Comparison of ENCODE assay signal across 33 cellular contexts in genomic region chr15:44654858-44655257, GRCh38. TPM values are rescaled to one million over a fixed set of nuclear protein-coding genes. Genes with fewer than 3 reads are reported as not detected.
DNase-seq lines count a peak whose midpoint lies in the region; ATAC-seq, FAIRE-seq and TF ChIP-seq lines count a peak whose summit lies in the region.
"Had no signal": no experiment of that assay in that cellular context is flagged by ENCODE, and none has a peak within 500 bp of the region (broad histone marks: within the 10 kb centered on the region; RNA-seq: fewer than 3 reads in every experiment).

No MANE protein-coding gene starts in this region.

- BruUV-seq in HepG2 (replicated peaks; lab: Mats Ljungman, UMichigan) (no TSS peak), IMR-90 (replicated peaks; lab: Mats Ljungman, UMichigan) (no TSS peak)

- H3K4me1 Mint-ChIP-seq in CD8-positive, alpha-beta T cell (ENCODE audit: low read depth) = peaks cover 42% of the 10 kb centered on the region
- H3K4me1 Mint-ChIP-seq: endodermal cell, neural crest cell had no signal

- H4K5ac ChIP-seq in IMR-90 (ENCODE audit: low read depth, low read length) = no peak overlapping the region

- H3K27me3 ChIP-seq in HepG2 (ENCODE audit: control insufficient read depth in 1 of 2, insufficient read depth in 2 of 2, low read length in 2 of 2) (no peaks in the 10 kb centered on the region), right lobe of liver (no peaks in the 10 kb centered on the region), IMR-90 (ENCODE audit: control insufficient read depth, insufficient read depth, low read length) (no peaks in the 10 kb centered on the region)
- H3K27me3 ChIP-seq in CD8-positive, alpha-beta T cell (ENCODE audit: insufficient read depth, low read length) = no peaks in the 10 kb centered on the region
- H3K27me3 ChIP-seq: body of pancreas, upper lobe of left lung had no signal

- no peak overlapping the region for H2BK120ac ChIP-seq in IMR-90 (ENCODE audit: low read depth, low read length)

- no peak overlapping the region for H3K4me3 Mint-ChIP-seq in CD8-positive, alpha-beta T cell
- H3K4me3 Mint-ChIP-seq: activated CD4-positive, alpha-beta memory T cell treated with anti-CD3 and anti-CD28 coated beads for 36 hours; activated T-cell treated with anti-CD3 and anti-CD28 coated beads, Interleukin-2, amount 50 U/mL, for 72 hours; central memory CD8-positive, alpha-beta T cell; endodermal cell; neural crest cell had no signal

- no peaks in the 10 kb centered on the region for H3K79me2 ChIP-seq in HepG2 (ENCODE audit: insufficient read depth, low read length)
- H3K79me2 ChIP-seq: parathyroid adenoma had no signal

- no peaks in the 10 kb centered on the region; the same call in 1 of the 2 replicates for H3K9me1 ChIP-seq in IMR-90 (ENCODE audit: insufficient read depth, low read length)

- no peak overlapping the region for H2AK5ac ChIP-seq in IMR-90 (ENCODE audit: low read depth, low read length)

- dilution Hi-C loops in IMR-90 (cut with HindIII; ENCODE audit: low sequenced_read_pairs, unreplicated experiment) = no loop called here

- WGBS in HepG2 (ENCODE audit: low lambda C conversion rate) = 95% methylated on average over 6 of the region's 6 CpGs
- 90% methylated on average over 5 of the region's 6 CpGs for WGBS in right lobe of liver (ENCODE audit: insufficient coverage, low coverage, low lambda C conversion rate, missing lambda C conversion rate)
- WGBS in IMR-90 (ENCODE audit: extremely low coverage in 2 of 2, insufficient read length in 1 of 2), 2 experiments = no CpG with 5 or more reads among the region's 6 CpGs

- H3K79me1 ChIP-seq in IMR-90 (ENCODE audit: low read depth in 1 of 2, low read length in 2 of 2) = peaks cover 3 to 16% of the 10 kb centered on the region in 2 experiments; a peak in 3 of 4 replicates

- no peak overlapping the region for H3K27ac Mint-ChIP-seq in CD8-positive, alpha-beta T cell
- H3K27ac Mint-ChIP-seq: activated CD4-positive, alpha-beta memory T cell treated with anti-CD3 and anti-CD28 coated beads for 36 hours; activated T-cell treated with anti-CD3 and anti-CD28 coated beads, Interleukin-2, amount 50 U/mL, for 72 hours; endodermal cell had no signal

- no peak overlapping the region for H4K8ac ChIP-seq in IMR-90 (ENCODE audit: low read depth in 2 of 2, low read length in 2 of 2)

- no peaks in the 10 kb centered on the region for H3K27me3 Mint-ChIP-seq in CD8-positive, alpha-beta T cell (ENCODE audit: low read depth)
- H3K27me3 Mint-ChIP-seq: activated CD4-positive, alpha-beta memory T cell treated with anti-CD3 and anti-CD28 coated beads for 36 hours; central memory CD8-positive, alpha-beta T cell had no signal

- H3K27ac ChIP-seq in HepG2 (ENCODE audit: extremely low read length, insufficient read depth, low read length) = no peak overlapping the region
- no peak overlapping the region for H3K27ac ChIP-seq in right lobe of liver
- H3K27ac ChIP-seq in IMR-90 (ENCODE audit: insufficient read depth, low read length) = no peak overlapping the region
- H3K27ac ChIP-seq in CD8-positive, alpha-beta T cell (ENCODE audit: low read depth, low read length) = no peak overlapping the region
- H3K27ac ChIP-seq: body of pancreas, left ventricle myocardium inferior, parathyroid adenoma, upper lobe of left lung had no signal

- no peaks in the 10 kb centered on the region for H3K9me3 Mint-ChIP-seq in CD8-positive, alpha-beta T cell
- H3K9me3 Mint-ChIP-seq: activated CD4-positive, alpha-beta memory T cell treated with anti-CD3 and anti-CD28 coated beads for 36 hours; activated T-cell treated with anti-CD3 and anti-CD28 coated beads, Interleukin-2, amount 50 U/mL, for 72 hours; central memory CD8-positive, alpha-beta T cell; endodermal cell; neural crest cell had no signal

- H2BK20ac ChIP-seq in IMR-90 (ENCODE audit: low read depth, low read length) = no peak overlapping the region

- no peak overlapping the region for H2BK15ac ChIP-seq in IMR-90 (ENCODE audit: low read depth, low read length)

- H3K9ac ChIP-seq in HepG2 (ENCODE audit: insufficient read depth, low read depth, low read length) = no peak overlapping the region
- no peak overlapping the region for H3K9ac ChIP-seq in IMR-90 (ENCODE audit: low read depth, low read length)
- H3K9ac ChIP-seq: parathyroid adenoma had no signal

- H3K4me3 ChIP-seq in HepG2 (replicated peaks in 1 of 3; ENCODE audit: insufficient read depth in 1 of 3, low read depth in 2 of 3, low read length in 3 of 3) = no peak overlapping the region
- no peak overlapping the region for H3K4me3 ChIP-seq in right lobe of liver
- no peak overlapping the region for H3K4me3 ChIP-seq in IMR-90 (ENCODE audit: insufficient read depth, low read depth, low read length)
- no peak overlapping the region for H3K4me3 ChIP-seq in fibroblast of mammary gland (ENCODE audit: control insufficient read depth, low read depth, low read length)
- no peak overlapping the region for H3K4me3 ChIP-seq in CD8-positive, alpha-beta T cell (ENCODE audit: low read depth, low read length)
- H3K4me3 ChIP-seq: body of pancreas, left ventricle myocardium inferior, smooth muscle cell, upper lobe of left lung had no signal

- intact Hi-C loops in HepG2 (cut with micrococcal nuclease; ENCODE audit: unreplicated experiment) (no loop called here), right lobe of liver (cut with DNase I) (no loop called here), IMR-90 (cut with micrococcal nuclease) (no loop called here)
- intact Hi-C loops in CD8-positive, alpha-beta T cell (cut with DNase I, micrococcal nuclease) = loop anchor here in 1 of 2 experiments (5.0 kb wide), 1 partner anchor 58 kb away; no protein-coding TSS in a partner anchor

- H3K36me3 Mint-ChIP-seq in CD8-positive, alpha-beta T cell = peaks cover 77% of the 10 kb centered on the region

- H3K18ac ChIP-seq in IMR-90 (ENCODE audit: low read depth, low read length) = no peak overlapping the region

- no peak overlapping the region for H2BK5ac ChIP-seq in IMR-90 (ENCODE audit: low read depth, low read length, poor library complexity, severe bottlenecking)

- in situ Hi-C loops in HepG2 (cut with HindIII; ENCODE audit: extremely low pct_ligation_motif_present, low pct_unique_long_range_greater_than_20kb) (no loop called here), IMR-90 (cut with MboI; ENCODE audit: low sequenced_read_pairs) (no loop called here)

- TF ChIP-seq POLR2A in HepG2 (IDR thresholded peaks at IDR 0.05; ENCODE audit: insufficient read depth in 1 of 2, low read depth in 2 of 2, low read length in 2 of 2) (no peak), right lobe of liver (IDR thresholded peaks at IDR 0.05) (no peak), IMR-90 (IDR thresholded peaks at IDR 0.05; ENCODE audit: low read depth, low read length) (no peak)

- CTCF ChIA-PET in HepG2 (lab: Yijun Ruan, JAX; ENCODE audit: low intra/inter-chr PET ratio, low total read pairs) = no interaction called here
- CTCF ChIA-PET in IMR-90 (lab: Yijun Ruan, JAX) = no interaction called here
- CTCF ChIA-PET in CD8-positive, alpha-beta T cell (lab: Charles Lee) = interaction anchor here (0.6 to 1.4 kb wide), 2 partner anchors 21 to 124 kb away, joined by 3 read pairs; no protein-coding TSS in a partner anchor

- H3K4me2 ChIP-seq in HepG2 (ENCODE audit: low read depth, low read length) (no peak overlapping the region), IMR-90 (ENCODE audit: low read depth, low read length) (no peak overlapping the region)
- H3K4me2 ChIP-seq: smooth muscle cell had no signal

- H4K20me1 ChIP-seq in HepG2 (ENCODE audit: insufficient read depth, low read length) (no peaks in the 10 kb centered on the region), IMR-90 (ENCODE audit: insufficient read depth, low read length) (no peaks in the 10 kb centered on the region)

- POLR2A ChIA-PET in HepG2 (lab: Yijun Ruan, JAX) = interaction anchor here (1.4 kb wide), 1 partner anchor 8 kb away, joined by 5 read pairs; the partner anchor contains the start of gene SPG11
- POLR2A ChIA-PET in IMR-90 (lab: Charles Lee; ENCODE audit: unreplicated experiment) = no interaction called here
- POLR2A ChIA-PET in CD8-positive, alpha-beta T cell (lab: Charles Lee) = interaction anchor here (0.9 to 1.1 kb wide), 2 partner anchors 8 to 56 kb away, joined by 3 read pairs; partner anchors contain the start of gene SPG11

- H2AFZ ChIP-seq in HepG2 (ENCODE audit: low read length) (no peak overlapping the region), IMR-90 (replicated peaks; ENCODE audit: low read length, poor library complexity) (no peak overlapping the region)
- H2AFZ ChIP-seq: parathyroid adenoma had no signal

- TF ChIP-seq CTCF in HepG2 (CRISPR knock-in tag; IDR thresholded peaks at IDR 0.05) (no peak), right lobe of liver (IDR thresholded peaks at IDR 0.05) (no peak), IMR-90 (conservative IDR thresholded peaks at IDR 0.05; ENCODE audit: low read depth, low read length) (no peak), fibroblast of mammary gland (conservative IDR thresholded peaks at IDR 0.05; ENCODE audit: control insufficient read depth, insufficient read depth, low read depth, low read length) (no peak)
- TF ChIP-seq CTCF in CD8-positive, alpha-beta T cell (IDR thresholded peaks at IDR 0.05) = no peak

- TF ChIP-seq EP300 in HepG2 (IDR thresholded peaks at IDR 0.05; ENCODE audit: low read depth in 2 of 2, low read length in 2 of 2) (no peak), HepG2 (CRISPR knock-in tag; IDR thresholded peaks at IDR 0.05; ENCODE audit: borderline replicate concordance) (no peak)

- no peaks in the 10 kb centered on the region for H3K9me3 ChIP-seq in HepG2 (ENCODE audit: low read length)
- H3K9me3 ChIP-seq in right lobe of liver = no peaks in the 10 kb centered on the region
- H3K9me3 ChIP-seq in IMR-90 (ENCODE audit: control insufficient read depth, insufficient read depth, low read length) = no peaks in the 10 kb centered on the region
- H3K9me3 ChIP-seq in CD8-positive, alpha-beta T cell (ENCODE audit: low read length) = no peaks in the 10 kb centered on the region
- H3K9me3 ChIP-seq: body of pancreas, left ventricle myocardium inferior, upper lobe of left lung had no signal

- no peak overlapping the region for H2AK9ac ChIP-seq in IMR-90 (replicated peaks; ENCODE audit: low read depth, low read length, poor library complexity)

- no peak for DNase-seq in HepG2 (ENCODE audit: low spot score)
- DNase-seq in right lobe of liver = no peak
- peak; percentile 20 for DNase-seq in IMR-90
- DNase-seq in fibroblast of mammary gland (ENCODE audit: low read depth) = peak; percentile 81
- DNase-seq in activated CD4-positive, CD25-positive, alpha-beta regulatory T cell (lab: John Stamatoyannopoulos, UW) = no peak
- DNase-seq in cerebellum (ENCODE audit: low spot score) = no peak
- no peak for DNase-seq in CD8-positive, alpha-beta T cell
- no peak for DNase-seq in kidney glomerular epithelial cell (lab: John Stamatoyannopoulos, UW)
- DNase-seq: activated CD4-positive, alpha-beta memory T cell treated with anti-CD3 and anti-CD28 coated beads for 36 hours; activated CD4-positive, CD25-positive, alpha-beta regulatory T cell treated with anti-CD3 and anti-CD28 coated beads, Interleukin-2, amount 50 U/mL, for 72 hours; activated naive CD4-positive, alpha-beta T cell; activated T-cell treated with anti-CD3 and anti-CD28 coated beads, Interleukin-2, amount 50 U/mL, for 72 hours; body of pancreas; COR-L47; dermis blood vessel endothelial cell; endodermal cell; KBM-7; left ventricle myocardium inferior; NCI-H1417; NCI-H2029; NCI-H524 treated with DMSO at 0.1 percent for 48 hours; retina; stimulated activated naive CD4-positive, alpha-beta T cell; T-helper 2 cell; upper lobe of left lung had no signal

- peaks cover 3 to 36% of the 10 kb centered on the region in 2 experiments; a peak in 4 of 5 replicates for H3K36me3 ChIP-seq in HepG2 (replicated peaks in 1 of 2; ENCODE audit: control insufficient read depth in 1 of 2, insufficient read depth in 2 of 2, low read length in 2 of 2)
- peaks cover 11 to 78% (median 23%) of the 10 kb centered on the region in 4 donors for H3K36me3 ChIP-seq in right lobe of liver
- peaks cover 21% of the 10 kb centered on the region for H3K36me3 ChIP-seq in IMR-90 (ENCODE audit: control insufficient read depth, insufficient read depth, low read length)
- H3K36me3 ChIP-seq in CD8-positive, alpha-beta T cell (ENCODE audit: insufficient read depth, low read length) = peaks cover 16% of the 10 kb centered on the region

- no peak overlapping the region for H3K23ac ChIP-seq in IMR-90 (ENCODE audit: low read depth, low read length)

- H3K4ac ChIP-seq in IMR-90 (ENCODE audit: low read depth, low read length) = no peak overlapping the region

- no peak for FAIRE-seq in HepG2 (lab: Jason Lieb, UNC)
- FAIRE-seq: HTR-8/SVneo, islet of Langerhans had no signal

- H3K4me1 ChIP-seq in HepG2 (ENCODE audit: insufficient read depth, low read length) = no peaks in the 10 kb centered on the region
- H3K4me1 ChIP-seq in right lobe of liver = no peaks in the 10 kb centered on the region
- H3K4me1 ChIP-seq in IMR-90 (ENCODE audit: control insufficient read depth, insufficient read depth, low read length) = no peaks in the 10 kb centered on the region
- H3K4me1 ChIP-seq in CD8-positive, alpha-beta T cell (ENCODE audit: insufficient read depth, low read length) = peaks cover 7% of the 10 kb centered on the region
- H3K4me1 ChIP-seq: body of pancreas, parathyroid adenoma, upper lobe of left lung had no signal

- no peak overlapping the region for H3K14ac ChIP-seq in IMR-90 (replicated peaks; ENCODE audit: low read depth, low read length)

- H4K91ac ChIP-seq in IMR-90 (ENCODE audit: insufficient read depth, low read depth, low read length) = no peak overlapping the region

- TF ChIP-seq RAD21 in HepG2 (CRISPR knock-in tag; IDR thresholded peaks at IDR 0.05) (no peak), IMR-90 (IDR thresholded peaks at IDR 0.05; ENCODE audit: low read length) (no peak)

- ATAC-seq in HepG2 (no peak), right lobe of liver (no peak), IMR-90 (ENCODE audit: low read depth) (peak; percentile 27; the same call in 1 of the 2 replicates)
- ATAC-seq in CD8-positive, alpha-beta T cell = no peak
- ATAC-seq: activated T-cell treated with anti-CD3 and anti-CD28 coated beads, Interleukin-2, amount 50 U/mL, for 72 hours; body of pancreas had no signal

- no peak overlapping the region for H3K56ac ChIP-seq in IMR-90 (ENCODE audit: extremely low read depth, insufficient read depth, low read length)

RNA-seq across cellular contexts. Expression of gene SPG11, which starts 8.6 kb away (rescaled TPM):
- 31.5 and 35.0 TPM in 2 replicates for total RNA-seq in HepG2 (2016; rRNA removed; fragmentation: Illumina TruSeq; extraction: Trizol)
- total RNA-seq in HepG2 (2016; cell fraction: cytosol; rRNA removed; fragmentation: Illumina TruSeq; extraction: Trizol; ENCODE audit: low read depth) = 17.8 and 19.8 TPM in 2 replicates
- 35.7 and 36.6 TPM in 2 replicates for total RNA-seq in HepG2 (2016; cell fraction: insoluble cytoplasmic fraction; rRNA removed; fragmentation: Illumina TruSeq; extraction: Trizol)
- 18.9 and 19.7 TPM in 2 replicates for total RNA-seq in HepG2 (2016; cell fraction: membrane; rRNA removed; fragmentation: Illumina TruSeq; extraction: Trizol)
- total RNA-seq in HepG2 (2016; cell fraction: nucleus; rRNA removed; fragmentation: Illumina TruSeq; extraction: Trizol) = 39.3 and 47.3 TPM in 2 replicates
- polyA plus RNA-seq in HepG2 (2011; rRNA removed) = 40.7 and 44.5 TPM in 2 replicates
- polyA plus RNA-seq in HepG2 (2011; cell fraction: cytosol; rRNA removed) = 26.2 and 28.9 TPM in 2 replicates
- 52.6 and 61.8 TPM in 2 replicates for polyA plus RNA-seq in HepG2 (2011; cell fraction: nucleus; rRNA removed)
- 19.4 and 21.0 TPM in 2 replicates for polyA plus RNA-seq in HepG2 (2012)
- polyA plus RNA-seq in HepG2 (2016; cell fraction: cytosol; fragmentation: Illumina TruSeq; extraction: Trizol; ENCODE audit: low read depth) = 1.7 and 2.1 TPM in 2 replicates
- 26.2 and 26.5 TPM in 2 replicates for polyA plus RNA-seq in HepG2 (2016; cell fraction: insoluble cytoplasmic fraction; fragmentation: Illumina TruSeq; extraction: Trizol; ENCODE audit: low read depth)
- polyA plus RNA-seq in HepG2 (2016; cell fraction: membrane; fragmentation: Illumina TruSeq; extraction: Trizol; ENCODE audit: low read depth) = 3.5 and 4.5 TPM in 2 replicates
- 47.3 and 52.3 TPM in 2 replicates for polyA plus RNA-seq in HepG2 (2016; cell fraction: nucleus; fragmentation: Illumina TruSeq; extraction: Trizol; ENCODE audit: insufficient read depth, low read depth)
- 115 and 186 TPM in 2 replicates for polyA minus RNA-seq in HepG2 (2011; rRNA and poly(A)+ RNA removed; ENCODE audit: low replicate concordance)
- polyA minus RNA-seq in HepG2 (2011; cell fraction: cytosol; rRNA and poly(A)+ RNA removed) = 24.8 and 26.5 TPM in 2 replicates
- polyA minus RNA-seq in HepG2 (2011; cell fraction: nucleus; rRNA and poly(A)+ RNA removed) = 93.0 and 127 TPM in 2 replicates
- 10 to 100 TPM; 35.4 to 55.6 (median 40.8) TPM for total RNA-seq in right lobe of liver
- total RNA-seq in IMR-90 (2012; rRNA removed) = 32.6 and 33.1 TPM in 2 replicates
- polyA plus RNA-seq in IMR-90 (2012; rRNA removed) = 27.6 and 30.8 TPM in 2 replicates
- polyA plus RNA-seq in IMR-90 (2012; cell fraction: cytosol; rRNA removed) = 17.1 and 22.3 TPM in 2 replicates
- polyA plus RNA-seq in IMR-90 (2012; cell fraction: nucleus; rRNA removed; ENCODE audit: low replicate concordance) = 66.4 and 75.7 TPM in 2 replicates
- 116 TPM for total RNA-seq in cerebellum
- 10 to 100 TPM; 41.9 to 42.4 TPM for total RNA-seq in CD8-positive, alpha-beta T cell

RNA-seq across cellular contexts. Expression of gene PATL2, which starts 56.3 kb away (rescaled TPM):
- 0.15 TPM in 1 of 2 replicates, not detected in the other for total RNA-seq in HepG2 (2016; rRNA removed; fragmentation: Illumina TruSeq; extraction: Trizol)
- total RNA-seq in HepG2 (2016; cell fraction: cytosol; rRNA removed; fragmentation: Illumina TruSeq; extraction: Trizol; ENCODE audit: low read depth) = 0.30 TPM in 1 of 2 replicates, not detected in the other
- 0.11 and 0.30 TPM in 2 replicates for total RNA-seq in HepG2 (2016; cell fraction: insoluble cytoplasmic fraction; rRNA removed; fragmentation: Illumina TruSeq; extraction: Trizol)
- total RNA-seq in HepG2 (2016; cell fraction: membrane; rRNA removed; fragmentation: Illumina TruSeq; extraction: Trizol) = 0.14 TPM in 1 of 2 replicates, not detected in the other
- 0.71 TPM in 1 of 2 replicates, not detected in the other for total RNA-seq in HepG2 (2016; cell fraction: nucleus; rRNA removed; fragmentation: Illumina TruSeq; extraction: Trizol)
- 0.37 and 0.53 TPM in 2 replicates for polyA plus RNA-seq in HepG2 (2011; rRNA removed)
- 0.11 and 0.32 TPM in 2 replicates for polyA plus RNA-seq in HepG2 (2011; cell fraction: cytosol; rRNA removed)
- polyA plus RNA-seq in HepG2 (2011; cell fraction: nucleus; rRNA removed) = 2.6 TPM in 2 replicates
- 0.44 and 0.49 TPM in 2 replicates for polyA plus RNA-seq in HepG2 (2012)
- polyA plus RNA-seq in HepG2 (2016; cell fraction: cytosol; fragmentation: Illumina TruSeq; extraction: Trizol; ENCODE audit: low read depth) = 0.24 TPM in 1 of 2 replicates, not detected in the other
- polyA plus RNA-seq in HepG2 (2016; cell fraction: insoluble cytoplasmic fraction; fragmentation: Illumina TruSeq; extraction: Trizol; ENCODE audit: low read depth) = 0.27 TPM in 1 of 2 replicates, not detected in the other
- 0.09 TPM in 1 of 2 replicates, not detected in the other for polyA plus RNA-seq in HepG2 (2016; cell fraction: membrane; fragmentation: Illumina TruSeq; extraction: Trizol; ENCODE audit: low read depth)
- 0.56 and 1.5 TPM in 2 replicates for polyA plus RNA-seq in HepG2 (2016; cell fraction: nucleus; fragmentation: Illumina TruSeq; extraction: Trizol; ENCODE audit: insufficient read depth, low read depth)
- polyA minus RNA-seq in HepG2 (2011; rRNA and poly(A)+ RNA removed; ENCODE audit: low replicate concordance) = 1.1 TPM in 1 of 2 replicates, not detected in the other
- polyA minus RNA-seq in HepG2 (2011; cell fraction: cytosol; rRNA and poly(A)+ RNA removed) = not detected in 2 replicates
- polyA minus RNA-seq in HepG2 (2011; cell fraction: nucleus; rRNA and poly(A)+ RNA removed) = 0.39 and 1.5 TPM in 2 replicates
- total RNA-seq in right lobe of liver = 1 to 10 TPM in 2 of 6 experiments, under 1 TPM in 4; 0.28 to 1.9 (median 0.71) TPM
- total RNA-seq in IMR-90 (2012; rRNA removed) = not detected in 2 replicates
- polyA plus RNA-seq in IMR-90 (2012; rRNA removed) = 0.10 and 0.14 TPM in 2 replicates
- 0.08 and 0.15 TPM in 2 replicates for polyA plus RNA-seq in IMR-90 (2012; cell fraction: cytosol; rRNA removed)
- polyA plus RNA-seq in IMR-90 (2012; cell fraction: nucleus; rRNA removed; ENCODE audit: low replicate concordance) = 0.77 and 0.94 TPM in 2 replicates
- total RNA-seq in cerebellum = 1.1 TPM
- total RNA-seq in CD8-positive, alpha-beta T cell = 10 to 100 TPM; 32.8 to 35.7 TPM
- total RNA-seq: A172, G401, smooth muscle cell had no signal
- polyA plus RNA-seq: smooth muscle cell had no signal

RNA-seq across cellular contexts. Expression of gene B2M, which starts 56.5 kb away (rescaled TPM):
- total RNA-seq in HepG2 (2016; rRNA removed; fragmentation: Illumina TruSeq; extraction: Trizol) (530 and 784 TPM in 2 replicates), right lobe of liver (1,000 to 10,000 TPM in 5 of 6 experiments, 100 to 1,000 TPM in 1; 894 to 5,671 (median 2,154) TPM), IMR-90 (2012; rRNA removed) (716 and 895 TPM in 2 replicates), cerebellum (210 TPM)
- 119 and 125 TPM in 2 replicates for total RNA-seq in HepG2 (2016; cell fraction: cytosol; rRNA removed; fragmentation: Illumina TruSeq; extraction: Trizol; ENCODE audit: low read depth)
- total RNA-seq in HepG2 (2016; cell fraction: insoluble cytoplasmic fraction; rRNA removed; fragmentation: Illumina TruSeq; extraction: Trizol) = 505 and 836 TPM in 2 replicates
- total RNA-seq in HepG2 (2016; cell fraction: membrane; rRNA removed; fragmentation: Illumina TruSeq; extraction: Trizol) = 137 and 145 TPM in 2 replicates
- 527 and 591 TPM in 2 replicates for total RNA-seq in HepG2 (2016; cell fraction: nucleus; rRNA removed; fragmentation: Illumina TruSeq; extraction: Trizol)
- polyA plus RNA-seq in HepG2 (2011; rRNA removed) (754 and 857 TPM in 2 replicates), IMR-90 (2012; rRNA removed) (2,100 and 3,394 TPM in 2 replicates)
- 1,404 and 3,087 TPM in 2 replicates for polyA plus RNA-seq in HepG2 (2011; cell fraction: cytosol; rRNA removed)
- polyA plus RNA-seq in HepG2 (2011; cell fraction: nucleus; rRNA removed) = 194 and 300 TPM in 2 replicates
- polyA plus RNA-seq in HepG2 (2012) = 589 and 873 TPM in 2 replicates
- polyA plus RNA-seq in HepG2 (2016; cell fraction: cytosol; fragmentation: Illumina TruSeq; extraction: Trizol; ENCODE audit: low read depth) = 135 and 139 TPM in 2 replicates
- polyA plus RNA-seq in HepG2 (2016; cell fraction: insoluble cytoplasmic fraction; fragmentation: Illumina TruSeq; extraction: Trizol; ENCODE audit: low read depth) = 442 and 475 TPM in 2 replicates
- 123 and 125 TPM in 2 replicates for polyA plus RNA-seq in HepG2 (2016; cell fraction: membrane; fragmentation: Illumina TruSeq; extraction: Trizol; ENCODE audit: low read depth)
- polyA plus RNA-seq in HepG2 (2016; cell fraction: nucleus; fragmentation: Illumina TruSeq; extraction: Trizol; ENCODE audit: insufficient read depth, low read depth) = 916 and 917 TPM in 2 replicates
- 191 and 793 TPM in 2 replicates for polyA minus RNA-seq in HepG2 (2011; rRNA and poly(A)+ RNA removed; ENCODE audit: low replicate concordance)
- 308 and 333 TPM in 2 replicates for polyA minus RNA-seq in HepG2 (2011; cell fraction: cytosol; rRNA and poly(A)+ RNA removed)
- polyA minus RNA-seq in HepG2 (2011; cell fraction: nucleus; rRNA and poly(A)+ RNA removed) = 168 and 193 TPM in 2 replicates
- 680 and 780 TPM in 2 replicates for polyA plus RNA-seq in IMR-90 (2012; cell fraction: cytosol; rRNA removed)
- 146 and 966 TPM in 2 replicates for polyA plus RNA-seq in IMR-90 (2012; cell fraction: nucleus; rRNA removed; ENCODE audit: low replicate concordance)
- total RNA-seq in CD8-positive, alpha-beta T cell = 1,000 to 10,000 TPM; 4,250 to 4,545 TPM

Comparison
In these comparisons a context has a peak if more than half of its experiments do, and no peak if none do; other contexts are left out.
1. DNase-seq: peak in IMR-90 (single experiment) and fibroblast of mammary gland (single experiment); none in HepG2 (single experiment), right lobe of liver (0 of 3), activated CD4-positive, CD25-positive, alpha-beta regulatory T cell (0 of 4), cerebellum (single experiment), CD8-positive, alpha-beta T cell (0 of 7) and kidney glomerular epithelial cell (single experiment).
2. RNA of gene PATL2, which starts 56.3 kb away (total RNA-seq): 32.8 to 35.7 TPM in CD8-positive, alpha-beta T cell; 1.1 TPM in cerebellum (single experiment), 0.28 to 1.9 TPM in right lobe of liver, 0.11 to 0.71 TPM in HepG2 and not detected in IMR-90; every median in the first group is over 10 times any median in the second.